Comparison of ENCODE assay signal across 8 cellular contexts in the genomic region with DNA sequence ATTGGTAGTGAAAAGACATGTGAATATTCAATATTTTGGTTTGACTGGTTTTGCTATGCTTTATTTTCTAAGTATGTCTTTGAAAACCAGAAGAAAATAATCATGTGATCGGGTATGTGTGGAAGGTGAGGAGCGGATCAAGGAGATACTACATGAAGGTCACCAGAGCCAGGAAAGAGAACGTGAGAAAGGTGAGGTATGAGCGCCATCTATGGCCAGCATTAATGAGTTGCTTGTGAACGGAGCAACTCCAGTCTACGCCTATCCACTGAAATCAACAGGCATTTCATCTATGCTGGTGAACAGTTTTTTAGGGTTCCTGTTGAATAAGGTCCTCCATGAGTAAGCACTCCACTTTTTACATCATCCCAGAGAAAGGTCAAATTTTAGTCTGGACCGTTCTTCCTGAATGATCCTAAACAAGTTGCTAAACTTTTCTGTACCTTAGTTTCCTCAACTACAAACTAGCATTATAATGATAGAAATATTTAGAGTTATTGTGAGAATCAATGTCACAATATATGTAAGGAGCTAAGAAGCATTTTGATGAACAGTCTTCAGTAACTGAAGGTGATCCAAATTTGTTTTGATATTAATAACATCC.
DNase-seq lines count a peak whose midpoint lies in the region; ATAC-seq, FAIRE-seq and TF ChIP-seq lines count a peak whose summit lies in the region.

No MANE protein-coding gene starts in this region.

- no peaks in the 10 kb centered on the region for H3K4me1 ChIP-seq in A673 (ENCODE audit: insufficient read depth, low read length, poor library complexity, severe bottlenecking)

- FAIRE-seq in islet of Langerhans (lab: Jason Lieb, UNC), result peak; percentile 91

- BruUV-seq in A673 (replicated peaks; lab: Mats Ljungman, UMichigan), result no TSS peak

- H3K4me3 ChIP-seq in A673 (ENCODE audit: low read depth, low read length, poor library complexity, severe bottlenecking) (no peak overlapping the region), astrocyte of the spinal cord (ENCODE audit: low read depth, low read length) (no peak overlapping the region)

- H3K27ac ChIP-seq in A673 (ENCODE audit: low read depth, low read length, poor library complexity, severe bottlenecking), result no peak overlapping the region

- intact Hi-C loops in A673 (cut with micrococcal nuclease; ENCODE audit: unreplicated experiment), result loop anchor here (5.0 to 10.0 kb wide), 4 partner anchors 1026 to 1941 kb away; no protein-coding TSS in a partner anchor

- CTCF ChIA-PET in A673 (lab: Charles Lee), result no interaction called here

- peak; percentile 62 for DNase-seq in A673 (ENCODE audit: low spot score)
- DNase-seq in NCI-H2171 treated with DMSO at 0.1 percent for 48 hours (lab: John Stamatoyannopoulos, UW), result peak; percentile 53
- DNase-seq in astrocyte of the spinal cord (ENCODE audit: low read depth, low spot score), result peak; percentile 67
- DNase-seq in omental fat pad (ENCODE audit: low spot score), result no peak

- POLR2A ChIA-PET in A673 (lab: Charles Lee; ENCODE audit: low non-redundant PET), result no interaction called here

- ATAC-seq in GM18867 (IDR thresholded peaks at IDR 0.05; ENCODE audit: unreplicated experiment) (peak; percentile 95), HG03103 (IDR thresholded peaks at IDR 0.05; ENCODE audit: low read depth, unreplicated experiment) (peak; percentile 76), GM18519 (IDR thresholded peaks at IDR 0.05; ENCODE audit: low FRiP score, unreplicated experiment) (no peak), omental fat pad (ENCODE audit: low FRiP score) (no peak)

- in situ Hi-C loops in astrocyte of the spinal cord (cut with HindIII; ENCODE audit: low sequenced_read_pairs), result no loop called here

- H3K27me3 ChIP-seq in A673 (replicated peaks; ENCODE audit: insufficient read depth, low read depth, low read length, poor library complexity), result no peaks in the 10 kb centered on the region

- H3K36me3 ChIP-seq in A673 (ENCODE audit: insufficient read depth, low read length, poor library complexity, severe bottlenecking), result no peaks in the 10 kb centered on the region

- no peaks in the 10 kb centered on the region for H3K9me3 ChIP-seq in A673 (ENCODE audit: low read depth, low read length, poor library complexity, severe bottlenecking)

- TF ChIP-seq CTCF in A673 (conservative IDR thresholded peaks at IDR 0.05; ENCODE audit: low read depth, low read length) (peak; percentile 60), astrocyte of the spinal cord (IDR thresholded peaks at IDR 0.05; ENCODE audit: low read depth, low read length) (peak; percentile 66), omental fat pad (IDR thresholded peaks at IDR 0.05) (no peak)

Comparison
In these comparisons a context has a peak if more than half of its experiments do, and no peak if none do; other contexts are left out.
1. CTCF ChIP-seq: peak in A673 (single experiment) and astrocyte of the spinal cord (single experiment); none in omental fat pad (0 of 3).
2. ATAC-seq: peak in GM18867 (single experiment) and HG03103 (single experiment); none in GM18519 (single experiment) and omental fat pad (single experiment).